Comparison of ENCODE assay signal across 12 cellular contexts in genomic region chr10:51696251-51696650, GRCh38. TPM values are rescaled to one million over a fixed set of nuclear protein-coding genes. Genes with fewer than 3 reads are reported as not detected.
A peak's percentile ranks its signal among the peaks of the same experiment; 100 is the strongest.
DNase-seq lines count a peak whose midpoint lies in the region; ATAC-seq, FAIRE-seq and TF ChIP-seq lines count a peak whose summit lies in the region.
"Had no signal": no experiment of that assay in that cellular context is flagged by ENCODE, and none has a peak within 500 bp of the region (broad histone marks: within the 10 kb centered on the region; RNA-seq: fewer than 3 reads in every experiment).

No MANE protein-coding gene starts in this region.

- H3K4me3 Mint-ChIP-seq in activated T-cell treated with anti-CD3 and anti-CD28 coated beads, Interleukin-2, amount 50 U/mL, for 4 hours: peak overlapping the region; percentile 53
- no peak overlapping the region for H3K4me3 Mint-ChIP-seq in activated B cell treated with CpG ODN at 0.5 μM for 24 hours
- peak overlapping the region; percentile 93 for H3K4me3 Mint-ChIP-seq in stimulated activated effector memory CD8-positive, alpha-beta T cell treated with anti-CD3 and anti-CD28 coated beads, Interleukin-12 subunit alpha, Interleukin-12 subunit beta, amount 100 ng/mL, for 72 hours

- CTCF ChIA-PET in activated B cell treated with CpG ODN at 0.5 μM for 24 hours (lab: Charles Lee): no interaction called here

- no peak for FAIRE-seq in frontal cortex (lab: Jason Lieb, UNC)

- H3K27ac Mint-ChIP-seq in activated B cell treated with CpG ODN at 0.5 μM for 24 hours: peak overlapping the region; percentile 0
- H3K27ac Mint-ChIP-seq in stimulated activated effector memory CD8-positive, alpha-beta T cell treated with anti-CD3 and anti-CD28 coated beads, Interleukin-12 subunit alpha, Interleukin-12 subunit beta, amount 100 ng/mL, for 72 hours: peak overlapping the region; percentile 61

- no peak for DNase-seq in activated T-cell treated with anti-CD3 and anti-CD28 coated beads, Interleukin-2, amount 50 U/mL, for 4 hours
- DNase-seq in activated T-cell treated with anti-CD3 and anti-CD28 coated beads, Interleukin-2, amount 50 U/mL, for 48 hours: no peak
- no peak for DNase-seq in activated B cell treated with CpG ODN at 0.5 μM for 24 hours
- peak; percentile 49 for DNase-seq in fibroblast of peridontal ligament (ENCODE audit: extremely low read depth)
- no peak for DNase-seq in stimulated activated effector memory CD8-positive, alpha-beta T cell treated with anti-CD3 and anti-CD28 coated beads, Interleukin-12 subunit alpha, Interleukin-12 subunit beta, amount 100 ng/mL, for 72 hours (ENCODE audit: low spot score in 2 of 2)
- DNase-seq in frontal cortex (ENCODE audit: low spot score in 2 of 2): no peak
- DNase-seq in central memory CD4-positive, alpha-beta T cell: no peak
- DNase-seq in NK-92 (lab: John Stamatoyannopoulos, UW; ENCODE audit: unreplicated experiment): no peak
- DNase-seq: aorta, DMS153, IMR-90, NCI-H1417 had no signal

- intact Hi-C loops in activated B cell treated with CpG ODN at 0.5 μM for 24 hours (cut with micrococcal nuclease): loop anchor here (10.0 kb wide), 1 partner anchor 519 kb away; no protein-coding TSS in a partner anchor

- no peaks in the 10 kb centered on the region for H3K9me3 Mint-ChIP-seq in activated T-cell treated with anti-CD3 and anti-CD28 coated beads, Interleukin-2, amount 50 U/mL, for 4 hours
- H3K9me3 Mint-ChIP-seq in activated B cell treated with CpG ODN at 0.5 μM for 24 hours: no peaks in the 10 kb centered on the region
- no peaks in the 10 kb centered on the region for H3K9me3 Mint-ChIP-seq in stimulated activated effector memory CD8-positive, alpha-beta T cell treated with anti-CD3 and anti-CD28 coated beads, Interleukin-12 subunit alpha, Interleukin-12 subunit beta, amount 100 ng/mL, for 72 hours

- POLR2A ChIA-PET in activated B cell treated with CpG ODN at 0.5 μM for 24 hours (lab: Charles Lee): no interaction called here

- H3K27me3 Mint-ChIP-seq in activated T-cell treated with anti-CD3 and anti-CD28 coated beads, Interleukin-2, amount 50 U/mL, for 4 hours (ENCODE audit: low read depth): no peaks in the 10 kb centered on the region
- no peaks in the 10 kb centered on the region for H3K27me3 Mint-ChIP-seq in activated B cell treated with CpG ODN at 0.5 μM for 24 hours

- peaks cover 31% of the 10 kb centered on the region for H3K36me3 Mint-ChIP-seq in activated T-cell treated with anti-CD3 and anti-CD28 coated beads, Interleukin-2, amount 50 U/mL, for 4 hours (ENCODE audit: insufficient read depth)
- H3K36me3 Mint-ChIP-seq in activated B cell treated with CpG ODN at 0.5 μM for 24 hours (ENCODE audit: low read depth): peaks cover 36% of the 10 kb centered on the region
- peaks cover 55% of the 10 kb centered on the region for H3K36me3 Mint-ChIP-seq in stimulated activated effector memory CD8-positive, alpha-beta T cell treated with anti-CD3 and anti-CD28 coated beads, Interleukin-12 subunit alpha, Interleukin-12 subunit beta, amount 100 ng/mL, for 72 hours

- ATAC-seq in activated T-cell treated with anti-CD3 and anti-CD28 coated beads, Interleukin-2, amount 50 U/mL, for 4 hours: no peak
- no peak for ATAC-seq in activated B cell treated with CpG ODN at 0.5 μM for 24 hours (ENCODE audit: low read depth)
- no peak for ATAC-seq in stimulated activated effector memory CD8-positive, alpha-beta T cell treated with anti-CD3 and anti-CD28 coated beads, Interleukin-12 subunit alpha, Interleukin-12 subunit beta, amount 100 ng/mL, for 72 hours

- TF ChIP-seq CTCF in activated B cell treated with CpG ODN at 0.5 μM for 24 hours (IDR thresholded peaks at IDR 0.05): no peak

- H3K4me1 Mint-ChIP-seq in activated T-cell treated with anti-CD3 and anti-CD28 coated beads, Interleukin-2, amount 50 U/mL, for 4 hours (ENCODE audit: low read depth): peaks cover 48% of the 10 kb centered on the region
- peaks cover 52% of the 10 kb centered on the region for H3K4me1 Mint-ChIP-seq in activated B cell treated with CpG ODN at 0.5 μM for 24 hours
- peaks cover 45% of the 10 kb centered on the region for H3K4me1 Mint-ChIP-seq in stimulated activated effector memory CD8-positive, alpha-beta T cell treated with anti-CD3 and anti-CD28 coated beads, Interleukin-12 subunit alpha, Interleukin-12 subunit beta, amount 100 ng/mL, for 72 hours

RNA-seq across cellular contexts. Expression of gene CSTF2T, which starts 3.1 kb away (rescaled TPM):
- total RNA-seq in activated T-cell treated with anti-CD3 and anti-CD28 coated beads, Interleukin-2, amount 50 U/mL, for 4 hours: 10 to 100 TPM; 31.2 to 34.3 (median 32.4) TPM
- 39.3 and 40.8 TPM in 2 replicates for total RNA-seq in activated B cell treated with CpG ODN at 0.5 μM for 24 hours
- 47.7 TPM for total RNA-seq in frontal cortex
